Comparison of ENCODE assay signal across 34 cellular contexts in the genomic region with DNA sequence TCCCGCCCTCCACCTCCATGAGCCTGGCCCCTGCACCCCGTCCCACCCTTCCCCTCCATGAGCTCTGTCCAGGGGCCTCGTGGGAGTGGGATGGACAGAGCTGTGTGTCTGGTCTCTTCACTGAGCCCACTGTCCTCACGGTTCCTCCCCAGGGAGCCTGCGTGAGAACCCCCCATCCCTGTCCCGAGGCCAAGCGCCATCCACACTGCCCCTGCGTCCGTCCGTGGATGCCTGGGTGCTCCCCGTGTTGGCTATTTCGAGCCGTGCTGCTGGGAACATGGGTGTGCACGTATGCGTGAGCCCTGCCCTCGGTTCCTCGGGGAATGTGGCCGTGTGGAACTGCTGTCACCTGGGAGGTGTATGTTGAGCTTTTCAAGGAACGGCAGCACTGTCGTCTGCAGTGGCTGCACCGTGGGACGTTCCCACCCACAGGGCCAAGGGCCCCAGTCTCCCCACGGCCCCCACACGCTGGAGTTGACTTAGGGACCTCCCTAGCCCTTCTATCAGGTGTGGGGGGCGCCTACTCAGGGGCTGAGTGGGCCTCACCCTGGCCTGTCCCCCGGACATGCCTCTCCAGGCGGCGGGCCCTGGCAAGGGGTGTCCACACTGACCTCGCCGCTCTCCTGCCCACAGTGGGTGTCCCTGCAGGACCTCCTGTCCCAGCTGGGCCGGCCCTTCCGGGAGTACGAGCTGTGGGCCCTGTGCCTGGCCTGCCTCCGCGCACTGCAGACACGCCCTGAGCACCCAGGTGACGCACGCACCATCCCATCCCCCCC. TPM values are rescaled to one million over a fixed set of nuclear protein-coding genes. Genes with fewer than 3 reads are reported as not detected.
"Had no signal": no experiment of that assay in that cellular context is flagged by ENCODE, and none has a peak within 500 bp of the region (broad histone marks: within the 10 kb centered on the region; RNA-seq: fewer than 3 reads in every experiment).

No MANE protein-coding gene starts in this region.

- H3K4me1 ChIP-seq: colonic mucosa, esophagus squamous epithelium, heart left ventricle had no signal

- H3K9me3 ChIP-seq: colonic mucosa, esophagus squamous epithelium had no signal

- H3K27me3 ChIP-seq: colonic mucosa had no signal

- FAIRE-seq: astrocyte, bronchial epithelial cell, endometrium, endothelial cell of umbilical vein had no signal

- ATAC-seq: activated CD4-positive, alpha-beta T cell treated with anti-CD3 and anti-CD28 coated beads for 36 hours; activated CD8-positive, alpha-beta memory T cell treated with anti-CD3 and anti-CD28 coated beads, Interleukin-2, amount 10 ng/mL, durations not matched to agents 7 days and 5 days; activated CD8-positive, alpha-beta T cell treated with anti-CD3 and anti-CD28 coated beads, Interleukin-2, amount 10 ng/mL, durations not matched to agents 7 days and 5 days; activated naive CD4-positive, alpha-beta T cell treated with anti-CD3 and anti-CD28 coated beads, Interleukin-2, amount 50 U/mL, for 72 hours; heart left ventricle had no signal

- DNase-seq: activated CD4-positive, alpha-beta memory T cell treated with anti-CD3 and anti-CD28 coated beads for 36 hours; activated CD4-positive, alpha-beta T cell treated with anti-CD3 and anti-CD28 coated beads for 36 hours; activated CD4-positive, alpha-beta T cell treated with anti-CD3 and anti-CD28 coated beads, Interleukin-2, amount 10 ng/mL, durations not matched to agents 24 days and 14 days; activated CD4-positive, CD25-positive, alpha-beta regulatory T cell; activated CD4-positive, CD25-positive, alpha-beta regulatory T cell treated with anti-CD3 and anti-CD28 coated beads, Interleukin-2, amount 50 U/mL, for 72 hours; activated CD8-positive, alpha-beta memory T cell treated with anti-CD3 and anti-CD28 coated beads, Interleukin-2, amount 10 ng/mL, durations not matched to agents 7 days and 5 days; activated CD8-positive, alpha-beta memory T cell treated with anti-CD3 and anti-CD28 coated beads, Interleukin-2, amount 50 U/mL, for 4 hours; activated CD8-positive, alpha-beta T cell treated with anti-CD3 and anti-CD28 coated beads, Interleukin-2, amount 10 ng/mL, durations not matched to agents 7 days and 5 days; activated gamma-delta T cell; activated naive CD4-positive, alpha-beta T cell; activated naive CD4-positive, alpha-beta T cell treated with anti-CD3 and anti-CD28 coated beads, Interleukin-2, amount 10 ng/mL, durations not matched to agents 7 days and 5 days; activated naive CD8-positive, alpha-beta T cell treated with anti-CD3 and anti-CD28 coated beads, Interleukin-2, amount 10 ng/mL, durations not matched to agents 7 days and 5 days; activated T-cell treated with anti-CD3 and anti-CD28 coated beads, Interleukin-2, amount 50 U/mL, for 1 hour; activated T-cell treated with anti-CD3 and anti-CD28 coated beads, Interleukin-2, amount 50 U/mL, for 48 hours; brain microvascular endothelial cell; caudate nucleus; colonic mucosa; effector CD8-positive, alpha-beta T cell; esophagus squamous epithelium; foreskin melanocyte; T-helper 2 cell had no signal

- H3K4me3 ChIP-seq: colonic mucosa, esophagus squamous epithelium, heart left ventricle had no signal

- H3K27ac ChIP-seq: brain microvascular endothelial cell, colonic mucosa, epithelial cell of prostate, esophagus squamous epithelium, heart left ventricle had no signal

- H3K36me3 ChIP-seq: brain microvascular endothelial cell, colonic mucosa, esophagus squamous epithelium, heart left ventricle had no signal

RNA-seq across cellular contexts. Expression of a gene that starts 28.1 kb away (rescaled TPM):
- total RNA-seq: activated CD4-positive, alpha-beta T cell treated with anti-CD3 and anti-CD28 coated beads for 36 hours; endothelial cell of umbilical vein had no signal
- polyA plus RNA-seq: endothelial cell of umbilical vein had no signal

RNA-seq across cellular contexts. Expression of a gene that starts 41.9 kb away (rescaled TPM):
- total RNA-seq: activated CD4-positive, alpha-beta memory T cell treated with anti-CD3 and anti-CD28 coated beads for 36 hours; activated CD4-positive, alpha-beta T cell treated with anti-CD3 and anti-CD28 coated beads for 36 hours; activated CD8-positive, alpha-beta memory T cell treated with anti-CD3 and anti-CD28 coated beads for 36 hours; activated CD8-positive, alpha-beta memory T cell treated with anti-CD3 and anti-CD28 coated beads, Interleukin-2, amount 10 ng/mL, durations not matched to agents 7 days and 5 days; activated CD8-positive, alpha-beta T cell treated with anti-CD3 and anti-CD28 coated beads, Interleukin-2, amount 10 ng/mL, durations not matched to agents 7 days and 5 days; activated naive CD4-positive, alpha-beta T cell treated with anti-CD3 and anti-CD28 coated beads, Interleukin-2, amount 50 U/mL, for 72 hours; activated naive CD8-positive, alpha-beta T cell treated with anti-CD3 and anti-CD28 coated beads, Interleukin-2, amount 10 ng/mL, durations not matched to agents 7 days and 5 days; bronchial epithelial cell; colonic mucosa; dermis microvascular lymphatic vessel endothelial cell; endothelial cell of umbilical vein; esophagus squamous epithelium; fibroblast of lung; fibroblast of villous mesenchyme; heart left ventricle; T-helper 1 cell treated with Interleukin-12 subunit alpha and Interleukin-12 subunit beta and Interleukin-4 antibody, amounts not matched to agents 30 ng/mL and 1 ng/mL, for 36 hours had no signal
- polyA plus RNA-seq: endothelial cell of umbilical vein, esophagus, fibroblast of lung, heart left ventricle had no signal

RNA-seq across cellular contexts. Expression of a gene that starts 49.6 kb away (rescaled TPM):
- total RNA-seq: activated CD4-positive, alpha-beta T cell treated with anti-CD3 and anti-CD28 coated beads for 36 hours; activated CD4-positive, alpha-beta T cell treated with anti-CD3 and anti-CD28 coated beads, Interleukin-2, amount 10 ng/mL, durations not matched to agents 24 days and 14 days; activated CD8-positive, alpha-beta memory T cell treated with anti-CD3 and anti-CD28 coated beads for 36 hours; activated CD8-positive, alpha-beta T cell treated with anti-CD3 and anti-CD28 coated beads, Interleukin-2, amount 10 ng/mL, durations not matched to agents 7 days and 5 days; activated naive CD4-positive, alpha-beta T cell treated with anti-CD3 and anti-CD28 coated beads, Interleukin-2, amount 50 U/mL, for 72 hours; bronchial epithelial cell; dermis microvascular lymphatic vessel endothelial cell; endothelial cell of umbilical vein; fibroblast of lung; fibroblast of villous mesenchyme; T-helper 1 cell treated with Interleukin-12 subunit alpha and Interleukin-12 subunit beta and Interleukin-4 antibody, amounts not matched to agents 30 ng/mL and 1 ng/mL, for 36 hours had no signal
- polyA plus RNA-seq: endothelial cell of umbilical vein, fibroblast of lung had no signal
